Comparison of ENCODE assay signal across 8 cellular contexts in the genomic region with DNA sequence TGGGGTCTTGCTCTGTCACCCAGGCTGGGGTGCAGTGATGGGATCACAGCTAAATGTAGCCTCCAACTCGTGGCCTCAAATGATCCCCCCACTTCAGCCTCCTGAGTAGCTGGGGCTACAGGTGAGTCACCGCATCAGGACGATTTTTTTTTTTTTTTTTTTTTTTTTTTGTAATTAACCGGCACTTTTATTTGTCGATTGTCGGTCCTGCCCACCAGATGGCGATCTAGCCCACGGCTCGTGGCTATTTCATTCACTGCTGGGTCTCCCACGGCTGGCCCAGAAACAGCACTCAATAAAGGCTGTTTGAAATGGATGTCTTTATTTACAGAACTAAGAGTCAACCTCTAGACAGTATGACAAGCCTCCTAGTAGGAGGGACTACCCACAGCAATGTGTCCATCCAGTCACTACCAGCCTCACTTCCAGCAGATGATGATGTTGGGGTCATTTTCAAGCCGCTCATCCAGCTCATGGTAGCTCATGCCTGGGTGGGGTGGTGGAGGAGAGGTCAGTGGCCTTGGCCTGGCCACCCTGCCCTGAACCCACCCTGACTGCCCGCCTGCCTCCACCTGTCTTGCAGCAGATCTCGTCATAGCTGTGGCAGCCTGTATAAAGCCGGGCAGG. TPM values are rescaled to one million over a fixed set of nuclear protein-coding genes. Genes with fewer than 3 reads are reported as not detected.
DNase-seq lines count a peak whose midpoint lies in the region; ATAC-seq and TF ChIP-seq lines count a peak whose summit lies in the region.

No MANE protein-coding gene starts in this region.

- no peak for TF ChIP-seq EP300 in sigmoid colon (IDR thresholded peaks at IDR 0.05)

- H3K9ac ChIP-seq in KMS-11, result no peak overlapping the region

- H3K27me3 Mint-ChIP-seq in activated naive CD4-positive, alpha-beta T cell treated with anti-CD3 and anti-CD28 coated beads, Interleukin-2, amount 10 ng/mL, durations not matched to agents 7 days and 5 days, result no peaks in the 10 kb centered on the region

- no peak overlapping the region for H3K4me2 ChIP-seq in KMS-11

- peak; percentile 21 for DNase-seq in DMS153 treated with DMSO at 0.1 percent for 48 hours (lab: John Stamatoyannopoulos, UW; ENCODE audit: unreplicated experiment)
- peak; percentile 59 for DNase-seq in SK-N-DZ (ENCODE audit: low spot score)
- peak; percentile 86 for DNase-seq in activated naive CD4-positive, alpha-beta T cell treated with anti-CD3 and anti-CD28 coated beads, Interleukin-2, amount 10 ng/mL, durations not matched to agents 7 days and 5 days
- DNase-seq in cardiac muscle cell (ENCODE audit: low read depth in 1 of 2, low spot score in 1 of 2), result peak; percentile 77 to 78
- DNase-seq in sigmoid colon, result peak; percentile 83

- no peak for TF ChIP-seq POLR2A in sigmoid colon (IDR thresholded peaks at IDR 0.05)

- H3K36me3 Mint-ChIP-seq in activated naive CD4-positive, alpha-beta T cell treated with anti-CD3 and anti-CD28 coated beads, Interleukin-2, amount 10 ng/mL, durations not matched to agents 7 days and 5 days, result peaks cover 28% of the 10 kb centered on the region

- H3K36me3 ChIP-seq in KMS-11 (ENCODE audit: insufficient read depth) (no peaks in the 10 kb centered on the region), cardiac muscle cell (no peaks in the 10 kb centered on the region), sigmoid colon (peaks cover 0 to 14% (median 9%) of the 10 kb centered on the region in 4 donors)

- H3K27ac ChIP-seq in KMS-11 (no peak overlapping the region), cardiac muscle cell (no peak overlapping the region), sigmoid colon (peak overlapping the region in 2 of 4 donors; percentile 39 to 54)

- no peaks in the 10 kb centered on the region for H3K79me2 ChIP-seq in KMS-11 (ENCODE audit: insufficient read depth, low read depth)

- peak overlapping the region; percentile 12 for H3K4me3 Mint-ChIP-seq in activated naive CD4-positive, alpha-beta T cell treated with anti-CD3 and anti-CD28 coated beads, Interleukin-2, amount 10 ng/mL, durations not matched to agents 7 days and 5 days

- H3K4me1 Mint-ChIP-seq in activated naive CD4-positive, alpha-beta T cell treated with anti-CD3 and anti-CD28 coated beads, Interleukin-2, amount 10 ng/mL, durations not matched to agents 7 days and 5 days, result peaks cover 81% of the 10 kb centered on the region

- H3K9me3 ChIP-seq in cardiac muscle cell (ENCODE audit: low read depth) (no peaks in the 10 kb centered on the region), sigmoid colon (no peaks in the 10 kb centered on the region)

- peaks cover 10% of the 10 kb centered on the region for H3K4me1 ChIP-seq in KMS-11 (ENCODE audit: low read depth, poor library complexity, severe bottlenecking)
- H3K4me1 ChIP-seq in cardiac muscle cell (ENCODE audit: low read depth), result peaks cover 11% of the 10 kb centered on the region
- peaks cover 0 to 40% (median 36%) of the 10 kb centered on the region in 4 donors for H3K4me1 ChIP-seq in sigmoid colon

- peak overlapping the region; percentile 75 for H3K27ac Mint-ChIP-seq in activated naive CD4-positive, alpha-beta T cell treated with anti-CD3 and anti-CD28 coated beads, Interleukin-2, amount 10 ng/mL, durations not matched to agents 7 days and 5 days

- ATAC-seq in HG02759 (IDR thresholded peaks at IDR 0.05; ENCODE audit: unreplicated experiment) (no peak), GM21367 (IDR thresholded peaks at IDR 0.05; ENCODE audit: unreplicated experiment) (no peak)

- no peak overlapping the region for H2AFZ ChIP-seq in KMS-11 (ENCODE audit: low read depth)

- TF ChIP-seq CTCF in KMS-11 (conservative IDR thresholded peaks at IDR 0.05; ENCODE audit: low read depth, low read length), result peak; percentile 58
- peak; percentile 64 for TF ChIP-seq CTCF in cardiac muscle cell (IDR thresholded peaks at IDR 0.05; ENCODE audit: low read depth, low read length)
- TF ChIP-seq CTCF in sigmoid colon (IDR thresholded peaks at IDR 0.05), result peak in 2 of 4 experiments; percentile 40 to 56

- intact Hi-C loops in sigmoid colon (cut with DNase I), result loop anchor here (1.0 to 5.0 kb wide), 2 partner anchors 195 to 265 kb away; partner anchors contain the start of gene CISH

- H3K27me3 ChIP-seq in KMS-11 (ENCODE audit: insufficient read depth, low read depth) (no peaks in the 10 kb centered on the region), cardiac muscle cell (peaks cover 30% of the 10 kb centered on the region), sigmoid colon (no peaks in the 10 kb centered on the region)

- no peaks in the 10 kb centered on the region for H4K20me1 ChIP-seq in KMS-11 (ENCODE audit: insufficient read depth)

- WGBS in sigmoid colon, 2 donors, result 26 to 27% methylated on average over 14 of the region's 14 CpGs

- CTCF ChIA-PET in activated naive CD4-positive, alpha-beta T cell treated with anti-CD3 and anti-CD28 coated beads, Interleukin-2, amount 10 ng/mL, durations not matched to agents 7 days and 5 days (lab: Charles Lee), result interaction anchor here (0.7 to 3.3 kb wide), 14 partner anchors 8 to 266 kb away, joined by 3 to 25 read pairs (median 4); partner anchors contain the start of gene C3orf18

- H3K9me3 Mint-ChIP-seq in activated naive CD4-positive, alpha-beta T cell treated with anti-CD3 and anti-CD28 coated beads, Interleukin-2, amount 10 ng/mL, durations not matched to agents 7 days and 5 days, result no peaks in the 10 kb centered on the region

- H3K4me3 ChIP-seq in KMS-11 (IDR thresholded peaks at IDR 0.05; ENCODE audit: insufficient read depth, low read depth, low read length), result no peak overlapping the region
- no peak overlapping the region for H3K4me3 ChIP-seq in cardiac muscle cell
- H3K4me3 ChIP-seq in sigmoid colon, result no peak overlapping the region

RNA-seq across cellular contexts. Expression of gene ZMYND10, which starts 1.8 kb away (rescaled TPM):
- 0.66 and 1.2 TPM in 2 replicates for polyA plus RNA-seq in SK-N-DZ (2014; cell fraction: cytosol; rRNA removed)
- polyA plus RNA-seq in SK-N-DZ (2014; cell fraction: nucleus; rRNA removed), result 5.2 and 7.3 TPM in 2 replicates
- total RNA-seq in cardiac muscle cell (0.56 and 2.8 TPM in 2 replicates), sigmoid colon (1 to 10 TPM in 1 of 4 donors, not detected in 3; 1.2 TPM)
- polyA plus RNA-seq in cardiac muscle cell (1.3 and 1.8 TPM in 2 replicates), sigmoid colon (under 1 TPM in 1 of 3 donors, not detected in 2; 0.77 TPM)

RNA-seq across cellular contexts. Expression of gene NPRL2, which starts 3.3 kb away (rescaled TPM):
- 24.3 and 25.9 TPM in 2 replicates for polyA plus RNA-seq in SK-N-DZ (2014; cell fraction: cytosol; rRNA removed)
- 119 and 128 TPM in 2 replicates for polyA plus RNA-seq in SK-N-DZ (2014; cell fraction: nucleus; rRNA removed)
- total RNA-seq in cardiac muscle cell, result 33.2 and 34.6 TPM in 2 replicates
- polyA plus RNA-seq in cardiac muscle cell, result 51.9 and 64.4 TPM in 2 replicates
- 10 to 100 TPM; 19.1 to 28.5 (median 19.2) TPM for total RNA-seq in sigmoid colon
- polyA plus RNA-seq in sigmoid colon, result 10 to 100 TPM; 16.8 to 22.2 (median 18.7) TPM

RNA-seq across cellular contexts. Expression of gene CYB561D2, which starts 3.4 kb away (rescaled TPM):
- 28.2 and 28.8 TPM in 2 replicates for polyA plus RNA-seq in SK-N-DZ (2014; cell fraction: cytosol; rRNA removed)
- polyA plus RNA-seq in SK-N-DZ (2014; cell fraction: nucleus; rRNA removed), result 19.9 and 28.3 TPM in 2 replicates
- total RNA-seq in cardiac muscle cell (10.7 and 26.4 TPM in 2 replicates), sigmoid colon (10 to 100 TPM in 1 of 4 donors, 1 to 10 TPM in 3; 6.8 to 12.7 (median 8.2) TPM)
- polyA plus RNA-seq in cardiac muscle cell (15.7 and 23.8 TPM in 2 replicates), sigmoid colon (10 to 100 TPM; 10.8 to 46.0 (median 14.8) TPM)

RNA-seq across cellular contexts. Expression of gene RASSF1, which starts 6.7 kb away (rescaled TPM):
- polyA plus RNA-seq in SK-N-DZ (2014; cell fraction: cytosol; rRNA removed), result 27.8 and 29.4 TPM in 2 replicates
- 30.0 and 30.9 TPM in 2 replicates for polyA plus RNA-seq in SK-N-DZ (2014; cell fraction: nucleus; rRNA removed)
- total RNA-seq in cardiac muscle cell, result 13.0 and 23.1 TPM in 2 replicates
- 23.8 and 33.5 TPM in 2 replicates for polyA plus RNA-seq in cardiac muscle cell
- total RNA-seq in sigmoid colon, result 10 to 100 TPM; 27.4 to 29.8 (median 28.5) TPM
- polyA plus RNA-seq in sigmoid colon, result 10 to 100 TPM; 16.4 to 41.7 (median 21.0) TPM

RNA-seq across cellular contexts. Expression of gene TMEM115, which starts 12.0 kb away (rescaled TPM):
- polyA plus RNA-seq in SK-N-DZ (2014; cell fraction: cytosol; rRNA removed), result 24.8 and 26.1 TPM in 2 replicates
- polyA plus RNA-seq in SK-N-DZ (2014; cell fraction: nucleus; rRNA removed), result 10.8 and 14.3 TPM in 2 replicates
- total RNA-seq in cardiac muscle cell (67.0 and 67.9 TPM in 2 replicates), sigmoid colon (10 to 100 TPM; 40.5 to 45.7 (median 44.3) TPM)
- polyA plus RNA-seq in cardiac muscle cell (48.2 and 57.9 TPM in 2 replicates), sigmoid colon (10 to 100 TPM in 2 of 3 donors, 1 to 10 TPM in 1; 9.5 to 37.4 (median 11.4) TPM)

Comparison
In these comparisons a context has a peak if more than half of its experiments do, and no peak if none do; other contexts are left out.
1. DNase-seq: peak in every context shown above with its lines; median percentile 86 in activated naive CD4-positive, alpha-beta T cell treated with anti-CD3 and anti-CD28 coated beads, Interleukin-2, amount 10 ng/mL, durations not matched to agents 7 days and 5 days; 83 in sigmoid colon; 78 in cardiac muscle cell; 59 in SK-N-DZ; 21 in DMS153 treated with DMSO at 0.1 percent for 48 hours.